ENCODE assay signal across 8 cellular contexts in the genomic region with DNA sequence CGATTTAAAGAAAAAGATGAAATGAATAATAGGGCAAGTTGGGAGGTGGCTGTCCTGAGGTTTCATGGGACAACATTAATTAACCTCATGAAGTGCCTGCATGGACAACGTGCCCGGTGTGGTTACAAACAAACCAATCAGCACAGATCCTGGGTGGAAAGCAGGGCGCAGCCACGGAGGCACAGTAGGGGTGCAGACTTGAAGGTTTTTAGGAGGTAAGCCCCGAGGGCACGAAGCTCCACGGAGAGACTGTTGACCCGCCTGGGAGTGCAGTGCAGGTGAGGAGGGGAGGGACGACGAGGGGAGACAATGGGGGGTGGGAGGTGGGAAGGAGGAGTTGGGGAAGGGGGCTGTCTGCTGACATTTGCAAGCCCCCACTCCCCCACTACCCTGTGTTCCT. TPM values are rescaled to one million over a fixed set of nuclear protein-coding genes. Genes with fewer than 3 reads are reported as not detected.
A peak's percentile ranks its signal among the peaks of the same experiment; 100 is the strongest.
DNase-seq lines count a peak whose midpoint lies in the region; ATAC-seq and TF ChIP-seq lines count a peak whose summit lies in the region.

No MANE protein-coding gene starts in this region.

- DNase-seq in AG04450 (ENCODE audit: low read depth, low spot score) = no peak
- DNase-seq in chondrocyte (ENCODE audit: low spot score) = no peak
- DNase-seq in naive B cell = no peak
- DNase-seq in MV-4-11 (lab: John Stamatoyannopoulos, UW) = no peak
- no peak for DNase-seq in NCI-H187 (lab: John Stamatoyannopoulos, UW)
- DNase-seq in LoVo (ENCODE audit: low spot score) = no peak

- peaks cover 53% of the 10 kb centered on the region for H3K4me1 ChIP-seq in HUES64 (ENCODE audit: insufficient read depth, low read length)

- H3K9me3 Mint-ChIP-seq in chondrocyte (ENCODE audit: low read depth) (no peaks in the 10 kb centered on the region), naive B cell (peaks cover 0 to 8% (median 5%) of the 10 kb centered on the region in 7 donors)

- H3K4me1 Mint-ChIP-seq in chondrocyte (ENCODE audit: low read depth) = peaks cover 53% of the 10 kb centered on the region
- H3K4me1 Mint-ChIP-seq in naive B cell = peaks cover 24 to 40% (median 29%) of the 10 kb centered on the region in 3 donors

- no peak for ATAC-seq in naive B cell (ENCODE audit: low read depth in 2 of 2)
- no peak for ATAC-seq in GM21390 (IDR thresholded peaks at IDR 0.05; ENCODE audit: unreplicated experiment)

- WGBS in HUES64 = 1% methylated on average over 9 of the region's 11 CpGs

- H3K36me3 Mint-ChIP-seq in chondrocyte (ENCODE audit: low read depth) (no peaks in the 10 kb centered on the region), naive B cell (peaks cover 8 to 9% of the 10 kb centered on the region in 2 donors)

- CTCF ChIA-PET in AG04450 (lab: Charles Lee) = interaction anchor here (1.2 to 2.6 kb wide), 6 partner anchors 9 to 486 kb away, joined by 3 to 22 read pairs (median 4); no protein-coding TSS in a partner anchor

- H3K27me3 Mint-ChIP-seq in chondrocyte (ENCODE audit: low read depth) (no peaks in the 10 kb centered on the region), naive B cell (peaks cover 72 to 88% (median 87%) of the 10 kb centered on the region in 3 donors)

- H3K9ac ChIP-seq in HUES64 (ENCODE audit: low read depth, low read length) = no peak overlapping the region

- peak overlapping the region; percentile 28 for H3K4me3 ChIP-seq in AG04450 (ENCODE audit: low read depth, low read length)
- H3K4me3 ChIP-seq in HUES64 (ENCODE audit: low read length) = peak overlapping the region; percentile 55

- H3K27ac Mint-ChIP-seq in chondrocyte (ENCODE audit: unreplicated experiment) (peak overlapping the region; percentile 93), naive B cell (peak overlapping the region in 1 of 6 donors; percentile 42)

- H3K27ac ChIP-seq in AG04450 (ENCODE audit: low read depth, low read length) (no peak overlapping the region), HUES64 (ENCODE audit: low read depth, low read length) (no peak overlapping the region)

- no peaks in the 10 kb centered on the region for H3K36me3 ChIP-seq in HUES64 (ENCODE audit: insufficient read depth, low read length)

- TF ChIP-seq CTCF in AG04450 (IDR thresholded peaks at IDR 0.05; ENCODE audit: low read depth, low read length) (no peak), chondrocyte (IDR thresholded peaks at IDR 0.05) (no peak)

- H3K27me3 ChIP-seq in AG04450 (ENCODE audit: control insufficient read depth, insufficient read depth, low read length) = peaks cover 90% of the 10 kb centered on the region
- peaks cover 93% of the 10 kb centered on the region for H3K27me3 ChIP-seq in HUES64 (ENCODE audit: insufficient read depth, low read length)

- H3K9me3 ChIP-seq in AG04450 (ENCODE audit: control insufficient read depth, insufficient read depth, low read length) = no peaks in the 10 kb centered on the region; the same call in 1 of the 2 replicates
- no peaks in the 10 kb centered on the region for H3K9me3 ChIP-seq in HUES64 (ENCODE audit: insufficient read depth, low read depth, low read length)

- POLR2A ChIA-PET in AG04450 (lab: Yijun Ruan, JAX) = interaction anchor here (1.2 kb wide), 1 partner anchor 156 kb away, joined by 4 read pairs; no protein-coding TSS in a partner anchor

- peak overlapping the region; percentile 80 for H3K4me3 Mint-ChIP-seq in chondrocyte (ENCODE audit: unreplicated experiment)
- peak overlapping the region; percentile 66 to 89 (median 80) for H3K4me3 Mint-ChIP-seq in naive B cell

RNA-seq across cellular contexts. Expression of a gene that starts 2.3 kb away (rescaled TPM):
- not detected in 2 replicates for polyA plus RNA-seq in AG04450 (2011; rRNA removed)
- not detected in 2 replicates for polyA minus RNA-seq in AG04450 (2011; rRNA and poly(A)+ RNA removed)
- polyA plus RNA-seq in HUES64 (2013, experiment 1 of 2) = 2.0 TPM
- 2.0 TPM for polyA plus RNA-seq in HUES64 (2013, experiment 2 of 2)
- total RNA-seq in chondrocyte = 6.1 to 11.3 TPM (median 11.1 TPM) in 3 replicates
- not detected for polyA plus RNA-seq in naive B cell (ENCODE audit: low read depth in 6 of 6)
